In genomic region chr2:54561795-54562592, GRCh38 we compare ENCODE assay signal across 11 cellular contexts.
DNase-seq lines count a peak whose midpoint lies in the region; ATAC-seq and TF ChIP-seq lines count a peak whose summit lies in the region.
"Had no signal": no experiment of that assay in that cellular context is flagged by ENCODE, and none has a peak within 500 bp of the region (broad histone marks: within the 10 kb centered on the region; RNA-seq: fewer than 3 reads in every experiment).

No MANE protein-coding gene starts in this region.

- H3K27me3 ChIP-seq in CD8-positive, alpha-beta T cell (ENCODE audit: insufficient read depth, low read length) = no peaks in the 10 kb centered on the region
- no peaks in the 10 kb centered on the region for H3K27me3 ChIP-seq in right cardiac atrium (ENCODE audit: control insufficient read depth, insufficient read depth)
- H3K27me3 ChIP-seq: sigmoid colon had no signal

- H3K27ac ChIP-seq in CD8-positive, alpha-beta T cell (ENCODE audit: low read depth, low read length) = peak overlapping the region; percentile 35
- H3K27ac ChIP-seq in KOPT-K1 (ENCODE audit: low read depth, low read length, poor library complexity, severe bottlenecking) (peak overlapping the region; percentile 59), right cardiac atrium (ENCODE audit: low read length) (no peak overlapping the region)

- WGBS in right cardiac atrium = 64% methylated on average over 4 of the region's 4 CpGs

- H3K36me3 ChIP-seq in CD8-positive, alpha-beta T cell (ENCODE audit: insufficient read depth, low read length) = no peaks in the 10 kb centered on the region
- peaks cover 19% of the 10 kb centered on the region for H3K36me3 ChIP-seq in KOPT-K1 (ENCODE audit: insufficient read depth, low read length)
- H3K36me3 ChIP-seq: sigmoid colon had no signal

- H3K9me3 Mint-ChIP-seq in CD8-positive, alpha-beta T cell = no peaks in the 10 kb centered on the region
- H3K9me3 Mint-ChIP-seq in activated naive CD8-positive, alpha-beta T cell treated with anti-CD3 and anti-CD28 coated beads, Interleukin-2, amount 10 ng/mL, durations not matched to agents 7 days and 5 days = no peaks in the 10 kb centered on the region
- H3K9me3 Mint-ChIP-seq in naive thymus-derived CD8-positive, alpha-beta T cell = no peaks in the 10 kb centered on the region

- TF ChIP-seq CTCF in CD8-positive, alpha-beta T cell (IDR thresholded peaks at IDR 0.05) = no peak

- no peaks in the 10 kb centered on the region for H3K9me3 ChIP-seq in CD8-positive, alpha-beta T cell (ENCODE audit: low read length)
- no peaks in the 10 kb centered on the region for H3K9me3 ChIP-seq in KOPT-K1 (ENCODE audit: insufficient read depth, low read length, poor library complexity, severe bottlenecking)
- no peaks in the 10 kb centered on the region for H3K9me3 ChIP-seq in right cardiac atrium (ENCODE audit: control insufficient read depth, low read length)
- H3K9me3 ChIP-seq: sigmoid colon had no signal

- peak overlapping the region; percentile 15 for H3K4me3 ChIP-seq in CD8-positive, alpha-beta T cell (ENCODE audit: low read depth, low read length)
- H3K4me3 ChIP-seq in right cardiac atrium (ENCODE audit: low read length) = no peak overlapping the region
- H3K4me3 ChIP-seq: sigmoid colon had no signal

- peak overlapping the region; percentile 90 for H3K27ac Mint-ChIP-seq in CD8-positive, alpha-beta T cell
- H3K27ac Mint-ChIP-seq in activated naive CD8-positive, alpha-beta T cell treated with anti-CD3 and anti-CD28 coated beads, Interleukin-2, amount 10 ng/mL, durations not matched to agents 7 days and 5 days = peak overlapping the region; percentile 97
- H3K27ac Mint-ChIP-seq in naive thymus-derived CD8-positive, alpha-beta T cell = peak overlapping the region; percentile 90 to 98 (median 94)

- H3K36me3 Mint-ChIP-seq in CD8-positive, alpha-beta T cell = peaks cover 52% of the 10 kb centered on the region
- peaks cover 32% of the 10 kb centered on the region for H3K36me3 Mint-ChIP-seq in activated naive CD8-positive, alpha-beta T cell treated with anti-CD3 and anti-CD28 coated beads, Interleukin-2, amount 10 ng/mL, durations not matched to agents 7 days and 5 days
- peaks cover 8 to 17% (median 10%) of the 10 kb centered on the region in 3 donors for H3K36me3 Mint-ChIP-seq in naive thymus-derived CD8-positive, alpha-beta T cell

- intact Hi-C loops in CD8-positive, alpha-beta T cell (cut with DNase I, micrococcal nuclease) = loop anchor here (2.0 to 5.0 kb wide), 2 partner anchors 35 to 445 kb away; partner anchors contain the start of gene ACYP2 (in 1 of the 2)
- intact Hi-C loops in right cardiac atrium (cut with DNase I) = no loop called here

- ATAC-seq in CD8-positive, alpha-beta T cell = no peak
- no peak for ATAC-seq in activated naive CD8-positive, alpha-beta T cell treated with anti-CD3 and anti-CD28 coated beads, Interleukin-2, amount 10 ng/mL, durations not matched to agents 7 days and 5 days (ENCODE audit: low read depth)
- no peak for ATAC-seq in naive thymus-derived CD8-positive, alpha-beta T cell
- no peak for ATAC-seq in right cardiac atrium

- DNase-seq in CD8-positive, alpha-beta T cell = no peak
- no peak for DNase-seq in activated naive CD8-positive, alpha-beta T cell treated with anti-CD3 and anti-CD28 coated beads, Interleukin-2, amount 10 ng/mL, durations not matched to agents 7 days and 5 days
- DNase-seq in naive thymus-derived CD8-positive, alpha-beta T cell = no peak
- DNase-seq in HuH-7 (ENCODE audit: low spot score) = no peak
- DNase-seq in epidermal melanocyte (ENCODE audit: insufficient read length, low spot score) = no peak
- no peak for DNase-seq in NCI-H2227 treated with DMSO at 0.1 percent for 48 hours (lab: John Stamatoyannopoulos, UW)
- no peak for DNase-seq in right cardiac atrium
- DNase-seq: EL, NCI-H524, sigmoid colon had no signal

- H3K4me1 ChIP-seq in CD8-positive, alpha-beta T cell (ENCODE audit: insufficient read depth, low read length) = peaks cover 57% of the 10 kb centered on the region
- H3K4me1 ChIP-seq in right cardiac atrium (ENCODE audit: control insufficient read depth, insufficient read depth, low read length) = peaks cover 16% of the 10 kb centered on the region

- H3K4me3 Mint-ChIP-seq in CD8-positive, alpha-beta T cell = peak overlapping the region; percentile 79
- H3K4me3 Mint-ChIP-seq in activated naive CD8-positive, alpha-beta T cell treated with anti-CD3 and anti-CD28 coated beads, Interleukin-2, amount 10 ng/mL, durations not matched to agents 7 days and 5 days = peak overlapping the region; percentile 80
- H3K4me3 Mint-ChIP-seq in naive thymus-derived CD8-positive, alpha-beta T cell = peak overlapping the region; percentile 70 to 96 (median 87)

- CTCF ChIA-PET in CD8-positive, alpha-beta T cell (lab: Charles Lee) = interaction anchor here (0.7 to 4.3 kb wide), 6 partner anchors 8 to 43 kb away, joined by 3 to 29 read pairs (median 4); no protein-coding TSS in a partner anchor

- H3K27me3 Mint-ChIP-seq in CD8-positive, alpha-beta T cell (ENCODE audit: low read depth) = no peaks in the 10 kb centered on the region
- H3K27me3 Mint-ChIP-seq in activated naive CD8-positive, alpha-beta T cell treated with anti-CD3 and anti-CD28 coated beads, Interleukin-2, amount 10 ng/mL, durations not matched to agents 7 days and 5 days = no peaks in the 10 kb centered on the region
- H3K27me3 Mint-ChIP-seq in naive thymus-derived CD8-positive, alpha-beta T cell = no peaks in the 10 kb centered on the region

- POLR2A ChIA-PET in CD8-positive, alpha-beta T cell (lab: Charles Lee) = interaction anchor here (1.3 to 4.9 kb wide), 7 partner anchors 9 to 38 kb away, joined by 3 to 36 read pairs (median 8); no protein-coding TSS in a partner anchor
- POLR2A ChIA-PET in activated naive CD8-positive, alpha-beta T cell treated with anti-CD3 and anti-CD28 coated beads, Interleukin-2, amount 10 ng/mL, durations not matched to agents 7 days and 5 days (lab: Charles Lee) = interaction anchor here (0.6 to 7.0 kb wide), 8 partner anchors 12 to 118 kb away, joined by 3 to 243 read pairs (median 5); no protein-coding TSS in a partner anchor
- POLR2A ChIA-PET in naive thymus-derived CD8-positive, alpha-beta T cell (lab: Charles Lee) = interaction anchor here (0.5 to 8.3 kb wide), 10 partner anchors 13 to 745 kb away, joined by 3 to 331 read pairs (median 4); no protein-coding TSS in a partner anchor

- H3K4me1 Mint-ChIP-seq in CD8-positive, alpha-beta T cell (ENCODE audit: low read depth) = peaks cover 62% of the 10 kb centered on the region
- H3K4me1 Mint-ChIP-seq in activated naive CD8-positive, alpha-beta T cell treated with anti-CD3 and anti-CD28 coated beads, Interleukin-2, amount 10 ng/mL, durations not matched to agents 7 days and 5 days = peaks cover 40% of the 10 kb centered on the region
- peaks cover 37 to 72% (median 64%) of the 10 kb centered on the region in 4 donors for H3K4me1 Mint-ChIP-seq in naive thymus-derived CD8-positive, alpha-beta T cell

Comparison
In these comparisons a context has a peak if more than half of its experiments do, and no peak if none do; other contexts are left out.
1. intact Hi-C loops: an anchor here in CD8-positive, alpha-beta T cell (2.0 to 5.0 kb wide); none called in right cardiac atrium.